Comparison of ENCODE assay signal across 20 cellular contexts in genomic region chr5:58786904-58787303, GRCh38.
DNase-seq lines count a peak whose midpoint lies in the region; ATAC-seq and FAIRE-seq lines count a peak whose summit lies in the region.
"Had no signal": no experiment of that assay in that cellular context is flagged by ENCODE, and none has a peak within 500 bp of the region (broad histone marks: within the 10 kb centered on the region; RNA-seq: fewer than 3 reads in every experiment).

No MANE protein-coding gene starts in this region.

- FAIRE-seq in frontal cortex (lab: Jason Lieb, UNC): no peak
- FAIRE-seq: astrocyte, HepG2 had no signal

- peak; percentile 62 for ATAC-seq in GM18517 (IDR thresholded peaks at IDR 0.05; ENCODE audit: unreplicated experiment)
- peak; percentile 79 for ATAC-seq in HG02798 (IDR thresholded peaks at IDR 0.05; ENCODE audit: poor library complexity, unreplicated experiment)
- ATAC-seq: HCT116, HepG2, natural killer cell, psoas muscle had no signal

- DNase-seq in GDM1 (lab: John Stamatoyannopoulos, UW): peak; percentile 72
- peak; percentile 52 for DNase-seq in NCI-H69 (lab: John Stamatoyannopoulos, UW)
- DNase-seq in DMS53 treated with DMSO at 0.1 percent for 48 hours (lab: John Stamatoyannopoulos, UW; ENCODE audit: unreplicated experiment): no peak
- DNase-seq in dermis blood vessel endothelial cell: no peak
- DNase-seq in cerebellar nuclear complex (lab: John Stamatoyannopoulos, UW): no peak
- DNase-seq in frontal cortex (ENCODE audit: low spot score in 2 of 2): no peak
- DNase-seq: activated effector memory CD4-positive, alpha-beta T cell treated with Interleukin-2 at 50 U/mL for 16 hours; erythroblast; immature natural killer cell; mammary epithelial cell; MG63; natural killer cell; NCI-H526 treated with DMSO at 0.1 percent for 48 hours; psoas muscle; SK-N-SH had no signal

Comparison
In these comparisons a context has a peak if more than half of its experiments do, and no peak if none do; other contexts are left out.
1. DNase-seq: peak in GDM1 (single experiment) and NCI-H69 (single experiment); none in DMS53 treated with DMSO at 0.1 percent for 48 hours (single experiment), dermis blood vessel endothelial cell (single experiment), cerebellar nuclear complex (0 of 2) and frontal cortex (0 of 2).